Comparison of ENCODE assay signal across 8 cellular contexts in the genomic region with DNA sequence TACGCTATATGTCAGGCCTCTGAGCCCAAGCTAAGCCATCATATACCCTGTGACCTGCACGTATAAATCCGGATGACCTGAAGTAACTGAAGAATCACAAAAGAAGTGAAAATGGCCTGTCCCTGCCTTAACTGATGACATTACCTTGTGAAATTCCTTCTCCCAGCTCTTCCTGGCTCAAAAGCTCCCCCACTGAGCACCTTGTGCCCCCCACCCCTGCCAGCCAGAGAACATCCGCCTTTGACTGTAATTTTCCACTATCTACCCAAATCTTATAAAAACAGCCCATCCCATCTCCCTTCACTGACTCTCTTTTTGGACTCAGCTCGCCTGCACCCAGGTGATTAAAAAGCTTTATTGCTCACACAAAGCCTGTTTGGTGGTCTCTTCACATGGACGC. TPM values are rescaled to one million over a fixed set of nuclear protein-coding genes. Genes with fewer than 3 reads are reported as not detected.
DNase-seq lines count a peak whose midpoint lies in the region; ATAC-seq, FAIRE-seq and TF ChIP-seq lines count a peak whose summit lies in the region.
"Not testable (repeated sequence)": the region's sequence is repeated elsewhere in the genome, so short reads cannot be mapped to it uniquely, and the experiment has no call there.

No MANE protein-coding gene starts in this region.

- POLR2A ChIA-PET in H1 (lab: Charles Lee; ENCODE audit: partially characterized antibody), result interaction anchor here (1.6 kb wide), 1 partner anchor 12 kb away, joined by 5 read pairs; no protein-coding TSS in a partner anchor

- not testable (repeated sequence) for TF ChIP-seq RAD21 in H1 (IDR thresholded peaks at IDR 0.05 in 1 of 2, conservative IDR thresholded peaks at IDR 0.05 in 1 of 2; ENCODE audit: low read depth in 2 of 2, low read length in 2 of 2)

- WGBS in adrenal gland, 4 donors, result 91 to 93% (median 92%) methylated on average over 6 of the region's 6 CpGs
- 87% methylated on average over 6 of the region's 6 CpGs; no CpG with 5 or more reads in 1 of the 2 experiments for WGBS in H1 (ENCODE audit: extremely low coverage in 1 of 2, insufficient coverage in 1 of 2, insufficient read length in 1 of 2, insufficient replicate concordance in 2 of 2, low coverage in 1 of 2, low lambda C conversion rate in 2 of 2, missing lambda C conversion rate in 1 of 2), 2 experiments
- WGBS in heart left ventricle, 4 donors, result 89 to 94% (median 93%) methylated on average over 6 of the region's 6 CpGs

- not testable (repeated sequence) for TF ChIP-seq EP300 in H1 (IDR thresholded peaks at IDR 0.05; ENCODE audit: borderline replicate concordance in 1 of 2, low read depth in 2 of 2, low read length in 2 of 2)

- H3K79me2 ChIP-seq in H1 (ENCODE audit: control insufficient read depth in 1 of 2, insufficient read depth in 2 of 2, low read length in 2 of 2), result not testable (repeated sequence)

- not testable (repeated sequence) for H3K27me3 ChIP-seq in HUES6 (ENCODE audit: control insufficient read depth, insufficient read depth, low read length); adrenal gland; H1 (replicated peaks in 1 of 4; ENCODE audit: control insufficient read depth in 3 of 4, extremely low read depth in 1 of 4, insufficient read depth in 3 of 4, low read length in 3 of 4); heart left ventricle; gastrocnemius medialis; tibial artery

- H2AFZ ChIP-seq in H1 (ENCODE audit: low read length), result not testable (repeated sequence)

- H3K36me3 ChIP-seq in HUES6 (ENCODE audit: control insufficient read depth, insufficient read depth, low read length), result peaks cover 22% of the 10 kb centered on the region; the same call in 1 of the 2 replicates
- not testable (repeated sequence) for H3K36me3 ChIP-seq in adrenal gland (replicated peaks in 1 of 2); H1 (ENCODE audit: control insufficient read depth in 2 of 4, insufficient read depth in 4 of 4, low read length in 3 of 4); heart left ventricle; gastrocnemius medialis; tibial artery

- not testable (repeated sequence) for H3K27ac ChIP-seq in HUES6 (ENCODE audit: low read depth, low read length); H1 (ENCODE audit: low read depth, low read length)
- H3K27ac ChIP-seq in adrenal gland (peak overlapping the region in 4 of 5 donors; percentile 59 to 87 (median 72)), heart left ventricle (peak overlapping the region in 10 of 12 donors; percentile 52 to 90 (median 82)), gastrocnemius medialis (peak overlapping the region in 3 of 4 donors; percentile 55 to 71 (median 67)), tibial artery (peak overlapping the region; percentile 82)

- not testable (repeated sequence) for H3K4ac ChIP-seq in H1 (replicated peaks; ENCODE audit: insufficient read length, low read depth, low read length)

- not testable (repeated sequence) for H3K56ac ChIP-seq in H1 (replicated peaks; ENCODE audit: insufficient read length, low read depth, low read length)

- peak; percentile 38 for DNase-seq in ACHN
- not testable (repeated sequence) for DNase-seq in adrenal gland; H1 (ENCODE audit: low read depth in 1 of 2, low spot score in 2 of 2); heart left ventricle; gastrocnemius medialis; tibial artery

- TF ChIP-seq POLR2A in adrenal gland (IDR thresholded peaks at IDR 0.05); H1 (IDR thresholded peaks at IDR 0.05; ENCODE audit: control extremely low read depth in 1 of 2, low read depth in 2 of 2, low read length in 2 of 2); heart left ventricle (IDR thresholded peaks at IDR 0.05); gastrocnemius medialis (IDR thresholded peaks at IDR 0.05): not testable (repeated sequence)

- not testable (repeated sequence) for H2BK120ac ChIP-seq in H1 (replicated peaks; ENCODE audit: low read depth, low read length)

- peak overlapping the region; percentile 50; the same call in 1 of the 2 replicates for H3K4me3 ChIP-seq in HUES6 (ENCODE audit: low read depth, low read length)
- not testable (repeated sequence) for H3K4me3 ChIP-seq in adrenal gland; H1 (ENCODE audit: extremely low read depth in 1 of 4, insufficient read depth in 2 of 4, low read depth in 3 of 4, low read length in 4 of 4); heart left ventricle; gastrocnemius medialis; tibial artery

- H3K79me1 ChIP-seq in H1 (ENCODE audit: low read depth, low read length), result not testable (repeated sequence)

- H4K8ac ChIP-seq in H1 (ENCODE audit: extremely low read depth, insufficient read depth, low read length), result not testable (repeated sequence)

- not testable (repeated sequence) for TF ChIP-seq CTCF in adrenal gland (IDR thresholded peaks at IDR 0.05); H1 (IDR thresholded peaks at IDR 0.05; ENCODE audit: control extremely low read depth in 1 of 3, insufficient read depth in 1 of 3, low read depth in 1 of 3, low read length in 3 of 3); heart left ventricle (IDR thresholded peaks at IDR 0.05); nephron (IDR thresholded peaks at IDR 0.05; ENCODE audit: unreplicated experiment in 3 of 3); gastrocnemius medialis (IDR thresholded peaks at IDR 0.05 in 4 of 5, conservative IDR thresholded peaks at IDR 0.05 in 1 of 5); tibial artery (IDR thresholded peaks at IDR 0.05)

- not testable (repeated sequence) for H2BK20ac ChIP-seq in H1 (ENCODE audit: low read length)

- H3K9ac ChIP-seq in HUES6 (ENCODE audit: low read length), result peak overlapping the region; percentile 78
- H3K9ac ChIP-seq in H1 (replicated peaks in 1 of 4; ENCODE audit: extremely low read depth in 1 of 4, low read depth in 3 of 4, low read length in 3 of 4), result not testable (repeated sequence)

- H4K5ac ChIP-seq in H1 (ENCODE audit: insufficient read length, low read depth, low read length), result not testable (repeated sequence)

- H3K4me3 Mint-ChIP-seq in nephron, result peak overlapping the region in 2 of 3 experiments; percentile 2 to 22

- peaks cover 16% of the 10 kb centered on the region for H3K4me1 ChIP-seq in HUES6 (ENCODE audit: control insufficient read depth, insufficient read depth, low read length)
- H3K4me1 ChIP-seq in adrenal gland (replicated peaks in 1 of 2), result peaks cover 21 to 31% of the 10 kb centered on the region in 2 donors
- not testable (repeated sequence) for H3K4me1 ChIP-seq in H1 (replicated peaks in 1 of 4; ENCODE audit: control insufficient read depth in 3 of 4, insufficient read depth in 4 of 4, low read length in 3 of 4)
- peaks cover 0 to 34% (median 20%) of the 10 kb centered on the region in 12 donors for H3K4me1 ChIP-seq in heart left ventricle
- peaks cover 4 to 20% of the 10 kb centered on the region in 2 donors for H3K4me1 ChIP-seq in gastrocnemius medialis
- peaks cover 0 to 48% (median 31%) of the 10 kb centered on the region in 4 donors for H3K4me1 ChIP-seq in tibial artery

- not testable (repeated sequence) for H2BK5ac ChIP-seq in H1 (ENCODE audit: low read depth, low read length)

- H3K4me1 Mint-ChIP-seq in nephron, result peaks cover 31% of the 10 kb centered on the region

- H4K20me1 ChIP-seq in H1 (replicated peaks in 1 of 2; ENCODE audit: control insufficient read depth in 1 of 2, insufficient read depth in 2 of 2, low read length in 2 of 2), result not testable (repeated sequence)

- H3K23me2 ChIP-seq in H1 (ENCODE audit: low read depth, low read length), result not testable (repeated sequence)

- not testable (repeated sequence) for FAIRE-seq in H1 (lab: Jason Lieb, UNC)

- not testable (repeated sequence) for H3K14ac ChIP-seq in H1 (ENCODE audit: insufficient read length)

- not testable (repeated sequence) for H3K23ac ChIP-seq in H1 (ENCODE audit: insufficient read length)

- in situ Hi-C loops in ACHN (cut with HindIII; ENCODE audit: low pct_ligation_motif_present, low pct_unique_long_range_greater_than_20kb, low sequenced_read_pairs), result not testable (repeated sequence)
- in situ Hi-C loops in gastrocnemius medialis (cut with MboI; ENCODE audit: low sequenced_read_pairs in 4 of 4), result loop anchor here in 1 of 4 donors (25.0 kb wide), 1 partner anchor 103 kb away; a partner anchor contains a TSS

- peaks cover 25% of the 10 kb centered on the region; the same call in 1 of the 2 replicates for H3K9me3 ChIP-seq in HUES6 (ENCODE audit: control insufficient read depth, insufficient read depth, low read depth, low read length)
- H3K9me3 ChIP-seq in adrenal gland (replicated peaks in 1 of 3); H1 (ENCODE audit: insufficient read depth in 2 of 2, low read depth in 1 of 2, low read length in 1 of 2); heart left ventricle; gastrocnemius medialis; tibial artery: not testable (repeated sequence)

- intact Hi-C loops in adrenal gland (cut with DNase I); gastrocnemius medialis (cut with DNase I; ENCODE audit: low total_unique reads); tibial artery (cut with DNase I; ENCODE audit: low total_unique reads): not testable (repeated sequence)
- intact Hi-C loops in heart left ventricle (cut with DNase I), result loop anchor here in 1 of 10 donors (5.0 kb wide), 1 partner anchor 43 kb away; a partner anchor contains a TSS

- not testable (repeated sequence) for H4K91ac ChIP-seq in H1 (replicated peaks; ENCODE audit: insufficient read length, low read length)

- H3K4me2 ChIP-seq in H1 (ENCODE audit: insufficient read depth in 1 of 2, low read depth in 2 of 2, low read length in 2 of 2), result not testable (repeated sequence)

- not testable (repeated sequence) for ATAC-seq in heart left ventricle, gastrocnemius medialis

- H3K27me3 Mint-ChIP-seq in nephron (ENCODE audit: low read depth), result not testable (repeated sequence)

- CTCF ChIA-PET in H1 (lab: Charles Lee; ENCODE audit: partially characterized antibody), result interaction anchor here (0.6 to 2.0 kb wide), 2 partner anchors 85 to 154 kb away, joined by 3 to 8 read pairs; no protein-coding TSS in a partner anchor

- H3K18ac ChIP-seq in H1 (ENCODE audit: extremely low read depth, low read length), result 0 out of 2 replicates have a peak overlapping the region, but pooled peaks have one; percentile 13

- peak overlapping the region; percentile 43 to 94 (median 94) for H3K27ac Mint-ChIP-seq in nephron

- H2BK15ac ChIP-seq in H1 (ENCODE audit: low read length), result not testable (repeated sequence)

- H2BK12ac ChIP-seq in H1 (ENCODE audit: low read depth, low read length), result not testable (repeated sequence)

- not testable (repeated sequence) for H3K36me3 Mint-ChIP-seq in nephron (ENCODE audit: low read depth)

- not testable (repeated sequence) for H3K9me3 Mint-ChIP-seq in nephron

- H2AK5ac ChIP-seq in H1 (ENCODE audit: low read depth, low read length), result not testable (repeated sequence)

RNA-seq across cellular contexts. Expression of a gene that starts 17.1 kb away (rescaled TPM):
- 10 to 100 TPM in 6 of 8 donors, 1 to 10 TPM in 2; 5.5 to 18.6 (median 13.3) TPM for total RNA-seq in adrenal gland
- 10 to 100 TPM in 1 of 3 donors, 1 to 10 TPM in 2; 4.0 to 30.0 (median 6.0) TPM for polyA plus RNA-seq in adrenal gland
- 0.35 and 0.40 TPM in 2 replicates for total RNA-seq in H1 (2021; fragmentation: NEBNext Ultra II Directional; extraction: Animal tissue kit (Norgen Biotek cat#: 25700))
- polyA plus RNA-seq in H1 (2011; rRNA removed), result 0.03 TPM in 1 of 2 replicates, not detected in the other
- 0.04 TPM for polyA plus RNA-seq in H1 (2011; cell fraction: cytosol; rRNA removed)
- 0.03 TPM for polyA plus RNA-seq in H1 (2011; cell fraction: nucleus; rRNA removed)
- 0.08 to 0.22 TPM (median 0.11 TPM) in 4 replicates for polyA plus RNA-seq in H1 (2012, experiment 1 of 2)
- polyA plus RNA-seq in H1 (2012, experiment 2 of 2), result not detected
- 0.14 TPM for polyA plus RNA-seq in H1 (2013, experiment 1 of 2)
- 0.11 TPM for polyA plus RNA-seq in H1 (2013, experiment 2 of 2)
- not detected in 2 replicates for polyA minus RNA-seq in H1 (2011; rRNA and poly(A)+ RNA removed)
- polyA minus RNA-seq in H1 (2011; cell fraction: cytosol; rRNA and poly(A)+ RNA removed), result not detected
- not detected for polyA minus RNA-seq in H1 (2011; cell fraction: nucleus; rRNA and poly(A)+ RNA removed)
- 10 to 100 TPM in 3 of 9 donors, 1 to 10 TPM in 6; 2.3 to 30.2 (median 5.3) TPM for total RNA-seq in heart left ventricle
- 1 to 10 TPM; 2.1 to 2.8 TPM for polyA plus RNA-seq in heart left ventricle
- total RNA-seq in gastrocnemius medialis, result 1 to 10 TPM in 1 of 4 donors, under 1 TPM in 3; 0.41 to 2.1 (median 0.78) TPM

RNA-seq across cellular contexts. Expression of a gene that starts 33.1 kb away (rescaled TPM):
- 100 to 1,000 TPM in 5 of 8 donors, 10 to 100 TPM in 3; 76.6 to 202 (median 134) TPM for total RNA-seq in adrenal gland
- 100 to 1,000 TPM in 1 of 3 donors, 10 to 100 TPM in 2; 15.9 to 153 (median 29.8) TPM for polyA plus RNA-seq in adrenal gland
- total RNA-seq in H1 (2021; fragmentation: NEBNext Ultra II Directional; extraction: Animal tissue kit (Norgen Biotek cat#: 25700)), result 32.4 and 35.6 TPM in 2 replicates
- 10.6 and 18.1 TPM in 2 replicates for polyA plus RNA-seq in H1 (2011; rRNA removed)
- 14.2 TPM for polyA plus RNA-seq in H1 (2011; cell fraction: cytosol; rRNA removed)
- 12.3 TPM for polyA plus RNA-seq in H1 (2011; cell fraction: nucleus; rRNA removed)
- 21.8 to 34.8 TPM (median 23.1 TPM) in 4 replicates for polyA plus RNA-seq in H1 (2012, experiment 1 of 2)
- 11.1 TPM for polyA plus RNA-seq in H1 (2012, experiment 2 of 2)
- 109 TPM for polyA plus RNA-seq in H1 (2013, experiment 1 of 2)
- polyA plus RNA-seq in H1 (2013, experiment 2 of 2), result 115 TPM
- 22.2 and 51.0 TPM in 2 replicates for polyA minus RNA-seq in H1 (2011; rRNA and poly(A)+ RNA removed)
- polyA minus RNA-seq in H1 (2011; cell fraction: cytosol; rRNA and poly(A)+ RNA removed), result 14.0 TPM
- polyA minus RNA-seq in H1 (2011; cell fraction: nucleus; rRNA and poly(A)+ RNA removed), result 12.8 TPM
- 100 to 1,000 TPM in 1 of 9 donors, 10 to 100 TPM in 8; 13.6 to 127 (median 18.8) TPM for total RNA-seq in heart left ventricle
- 10 to 100 TPM in 1 of 2 donors, 1 to 10 TPM in 1; 4.8 to 22.1 TPM for polyA plus RNA-seq in heart left ventricle
- 10 to 100 TPM in 2 of 4 donors, 1 to 10 TPM in 2; 7.7 to 11.4 (median 9.3) TPM for total RNA-seq in gastrocnemius medialis

RNA-seq across cellular contexts. Expression of a gene that starts 43.1 kb away (rescaled TPM):
- 10 to 100 TPM; 19.0 to 34.5 (median 27.5) TPM for total RNA-seq in adrenal gland
- polyA plus RNA-seq in adrenal gland, result 10 to 100 TPM in 2 of 3 donors, 1 to 10 TPM in 1; 8.1 to 88.6 (median 14.9) TPM
- total RNA-seq in H1 (2021; fragmentation: NEBNext Ultra II Directional; extraction: Animal tissue kit (Norgen Biotek cat#: 25700)), result 0.57 and 0.84 TPM in 2 replicates
- 0.05 and 0.12 TPM in 2 replicates for polyA plus RNA-seq in H1 (2011; rRNA removed)
- polyA plus RNA-seq in H1 (2011; cell fraction: cytosol; rRNA removed), result 0.22 TPM
- 0.04 TPM for polyA plus RNA-seq in H1 (2011; cell fraction: nucleus; rRNA removed)
- 0.35 to 0.46 TPM (median 0.40 TPM) in 4 replicates for polyA plus RNA-seq in H1 (2012, experiment 1 of 2)
- not detected for polyA plus RNA-seq in H1 (2012, experiment 2 of 2)
- polyA plus RNA-seq in H1 (2013, experiment 1 of 2), result 0.67 TPM
- 0.72 TPM for polyA plus RNA-seq in H1 (2013, experiment 2 of 2)
- polyA minus RNA-seq in H1 (2011; rRNA and poly(A)+ RNA removed), result 0.06 and 0.24 TPM in 2 replicates
- polyA minus RNA-seq in H1 (2011; cell fraction: cytosol; rRNA and poly(A)+ RNA removed), result not detected
- polyA minus RNA-seq in H1 (2011; cell fraction: nucleus; rRNA and poly(A)+ RNA removed), result not detected
- total RNA-seq in heart left ventricle, result 100 to 1,000 TPM in 1 of 9 donors, 10 to 100 TPM in 4, 1 to 10 TPM in 4; 4.4 to 107 (median 12.1) TPM
- 1 to 10 TPM; 4.6 to 5.0 TPM for polyA plus RNA-seq in heart left ventricle
- 1 to 10 TPM; 2.2 to 8.9 (median 3.7) TPM for total RNA-seq in gastrocnemius medialis
